In genomic region chr4:150176559-150176958, GRCh38 we compare ENCODE assay signal across 1 cellular context.
TF ChIP-seq lines count a peak whose summit lies in the region.

No MANE protein-coding gene starts in this region.

TF ChIP-seq in SK-N-SH treated with all-trans-retinoic acid at 6 μM for 48 hours, 23 proteins besides CTCF, POLR2A, EP300 and RAD21 (continued from another document):
- peak; percentile 61; the same call in 1 of the 2 replicates for TF ChIP-seq TSHZ2 (CRISPR knock-in tag; IDR thresholded peaks at IDR 0.05)
- TF ChIP-seq TCF4 (CRISPR knock-in tag; IDR thresholded peaks at IDR 0.05; ENCODE audit: borderline replicate concordance) = 0 out of 2 replicates have a peak, but pooled peaks have one; percentile 18
